Comparison of ENCODE assay signal across 19 cellular contexts in genomic region chr6:53269827-53270226, GRCh38.
DNase-seq lines count a peak whose midpoint lies in the region; ATAC-seq and TF ChIP-seq lines count a peak whose summit lies in the region.
"Had no signal": no experiment of that assay in that cellular context is flagged by ENCODE, and none has a peak within 500 bp of the region (broad histone marks: within the 10 kb centered on the region; RNA-seq: fewer than 3 reads in every experiment).

No MANE protein-coding gene starts in this region.

- intact Hi-C loops in dorsolateral prefrontal cortex (cut with DNase I), result no loop called here

- H3K27me3 ChIP-seq in dorsolateral prefrontal cortex (no peaks in the 10 kb centered on the region), neutrophil (no peaks in the 10 kb centered on the region)
- H3K27me3 ChIP-seq: SJSA1 had no signal

- no peaks in the 10 kb centered on the region for H3K9me3 ChIP-seq in neutrophil
- H3K9me3 ChIP-seq: SJSA1 had no signal

- H3K36me3 ChIP-seq in neutrophil, result peaks cover 89% of the 10 kb centered on the region

- DNase-seq in dorsolateral prefrontal cortex (no peak), H4 (ENCODE audit: low spot score) (no peak), DMS79 treated with DMSO at 0.1 percent for 48 hours (lab: John Stamatoyannopoulos, UW) (no peak)
- no peak for DNase-seq in stimulated activated naive B cell treated with anti-CD40 and anti-IgM and Interleukin-4, amounts not matched to agents 10 μg/mL and 1 μg/mL and 100 μg/mL, for 72 hours
- DNase-seq: CD4-positive, CD25-positive, alpha-beta regulatory T cell; DMS79; IMR-90; MV-4-11; NCI-H1105 treated with DMSO at 0.1 percent for 48 hours; NCI-H2081; NCI-H2171; NCI-H345; NCI-H524 treated with DMSO at 0.1 percent for 48 hours; NCI-H82 had no signal

- H3K9me3 Mint-ChIP-seq in IgD-negative memory B cell, result peaks cover 0 to 2% (median 0%) of the 10 kb centered on the region in 3 donors
- H3K9me3 Mint-ChIP-seq in stimulated activated naive B cell treated with anti-CD40 and anti-IgM and Interleukin-4, amounts not matched to agents 10 μg/mL and 1 μg/mL and 100 μg/mL, for 72 hours, result peaks cover 0 to 2% of the 10 kb centered on the region in 2 donors
- H3K9me3 Mint-ChIP-seq: CD4-positive, CD25-positive, alpha-beta regulatory T cell had no signal

- no peak for ATAC-seq in stimulated activated naive B cell treated with anti-CD40 and anti-IgM and Interleukin-4, amounts not matched to agents 10 μg/mL and 1 μg/mL and 100 μg/mL, for 72 hours (replicated peaks)
- no peak for ATAC-seq in GM21825 (IDR thresholded peaks at IDR 0.05; ENCODE audit: unreplicated experiment)
- ATAC-seq: Right ventricle myocardium inferior had no signal

- no peak overlapping the region for H3K4me3 Mint-ChIP-seq in IgD-negative memory B cell
- no peak overlapping the region for H3K4me3 Mint-ChIP-seq in stimulated activated naive B cell treated with anti-CD40 and anti-IgM and Interleukin-4, amounts not matched to agents 10 μg/mL and 1 μg/mL and 100 μg/mL, for 72 hours
- H3K4me3 Mint-ChIP-seq: CD4-positive, CD25-positive, alpha-beta regulatory T cell had no signal

- H3K4me1 ChIP-seq in neutrophil (ENCODE audit: control insufficient read depth in 1 of 2, insufficient read depth in 1 of 2, low read depth in 1 of 2, low read length in 1 of 2), result peaks cover 15 to 16% of the 10 kb centered on the region in 2 experiments
- H3K4me1 ChIP-seq: SJSA1 had no signal

- peak overlapping the region in 35 of 59 donors; percentile 3 to 75 (median 40) for H3K27ac ChIP-seq in dorsolateral prefrontal cortex
- peak overlapping the region; percentile 59 for H3K27ac ChIP-seq in neutrophil
- H3K27ac ChIP-seq: SJSA1 had no signal

- H3K27me3 Mint-ChIP-seq in IgD-negative memory B cell, result no peaks in the 10 kb centered on the region
- no peaks in the 10 kb centered on the region for H3K27me3 Mint-ChIP-seq in stimulated activated naive B cell treated with anti-CD40 and anti-IgM and Interleukin-4, amounts not matched to agents 10 μg/mL and 1 μg/mL and 100 μg/mL, for 72 hours
- H3K27me3 Mint-ChIP-seq: CD4-positive, CD25-positive, alpha-beta regulatory T cell had no signal

- no peak for TF ChIP-seq CTCF in dorsolateral prefrontal cortex (IDR thresholded peaks at IDR 0.05 in 54 of 56, conservative IDR thresholded peaks at IDR 0.05 in 2 of 56; ENCODE audit: low read depth in 1 of 56, partially characterized antibody in 56 of 56)
- TF ChIP-seq CTCF in neutrophil (IDR thresholded peaks at IDR 0.05), result no peak

- H3K4me3 ChIP-seq in dorsolateral prefrontal cortex, result no peak overlapping the region
- H3K4me3 ChIP-seq in neutrophil (ENCODE audit: low read depth in 1 of 2, low read length in 1 of 2), result no peak overlapping the region
- H3K4me3 ChIP-seq: SJSA1 had no signal

- H3K4me1 Mint-ChIP-seq in IgD-negative memory B cell, result peaks cover 11 to 35% (median 21%) of the 10 kb centered on the region in 3 donors
- peaks cover 31 to 62% of the 10 kb centered on the region in 2 donors for H3K4me1 Mint-ChIP-seq in stimulated activated naive B cell treated with anti-CD40 and anti-IgM and Interleukin-4, amounts not matched to agents 10 μg/mL and 1 μg/mL and 100 μg/mL, for 72 hours

- peak overlapping the region in 2 of 3 donors; percentile 3 to 71 for H3K27ac Mint-ChIP-seq in IgD-negative memory B cell
- H3K27ac Mint-ChIP-seq in stimulated activated naive B cell treated with anti-CD40 and anti-IgM and Interleukin-4, amounts not matched to agents 10 μg/mL and 1 μg/mL and 100 μg/mL, for 72 hours, result peak overlapping the region; percentile 31

- peaks cover 25% of the 10 kb centered on the region for H3K36me3 Mint-ChIP-seq in IgD-negative memory B cell
- H3K36me3 Mint-ChIP-seq in stimulated activated naive B cell treated with anti-CD40 and anti-IgM and Interleukin-4, amounts not matched to agents 10 μg/mL and 1 μg/mL and 100 μg/mL, for 72 hours, result peaks cover 44 to 71% of the 10 kb centered on the region in 2 donors
